ENCODE assay signal across 23 cellular contexts in the genomic region with DNA sequence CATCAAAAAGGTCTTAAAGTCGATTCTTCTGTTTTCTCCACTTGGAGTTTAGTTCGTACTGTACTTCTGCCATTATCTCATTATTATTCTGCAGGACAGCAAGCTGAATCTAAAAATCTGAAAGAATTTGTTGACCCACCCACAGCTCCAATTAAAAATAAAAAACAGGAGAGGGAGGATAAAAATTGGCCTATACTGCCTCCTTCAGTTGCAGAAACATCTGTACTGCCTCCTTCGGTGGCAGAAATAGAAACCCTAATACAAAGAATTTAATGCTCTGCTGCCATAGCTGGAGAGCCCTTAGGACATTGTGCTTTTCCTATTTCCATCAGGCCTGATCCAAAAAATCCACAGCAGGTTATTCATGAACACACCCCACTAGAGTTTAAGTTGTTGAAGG. TPM values are rescaled to one million over a fixed set of nuclear protein-coding genes. Genes with fewer than 3 reads are reported as not detected.
A peak's percentile ranks its signal among the peaks of the same experiment; 100 is the strongest.
DNase-seq lines count a peak whose midpoint lies in the region; ATAC-seq, FAIRE-seq and TF ChIP-seq lines count a peak whose summit lies in the region.
"Had no signal": no experiment of that assay in that cellular context is flagged by ENCODE, and none has a peak within 500 bp of the region (broad histone marks: within the 10 kb centered on the region; RNA-seq: fewer than 3 reads in every experiment).

No MANE protein-coding gene starts in this region.

- H3K23ac ChIP-seq in H1 (ENCODE audit: insufficient read length) = no peak overlapping the region

- POLR2A ChIA-PET in H1 (lab: Charles Lee; ENCODE audit: partially characterized antibody) = interaction anchor here (1.1 kb wide), 1 partner anchor 121 kb away, joined by 3 read pairs; no protein-coding TSS in a partner anchor

- no peaks in the 10 kb centered on the region for H3K27me3 ChIP-seq in left ventricle myocardium inferior (ENCODE audit: low read depth)
- H3K27me3 ChIP-seq in H1 (replicated peaks in 1 of 4; ENCODE audit: control insufficient read depth in 3 of 4, extremely low read depth in 1 of 4, insufficient read depth in 3 of 4, low read length in 3 of 4) = no peaks in the 10 kb centered on the region
- H3K27me3 ChIP-seq in subcutaneous abdominal adipose tissue (ENCODE audit: control insufficient read depth in 5 of 5, insufficient read depth in 4 of 5, low read length in 5 of 5) = no peaks in the 10 kb centered on the region
- H3K27me3 ChIP-seq: BLaER1 treated with 17β-estradiol and CSF1 and Interleukin-3, amounts not matched to agents 10 nM and 100 nM had no signal

- 80% methylated on average over 3 of the region's 3 CpGs; no CpG with 5 or more reads in 1 of the 2 experiments for WGBS in H1 (ENCODE audit: extremely low coverage in 1 of 2, insufficient coverage in 1 of 2, insufficient read length in 1 of 2, insufficient replicate concordance in 2 of 2, low coverage in 1 of 2, low lambda C conversion rate in 2 of 2, missing lambda C conversion rate in 1 of 2), 2 experiments

- no peaks in the 10 kb centered on the region for H3K23me2 ChIP-seq in H1 (ENCODE audit: low read depth, low read length)

- H3K36me3 ChIP-seq in left ventricle myocardium inferior (peaks cover 98% of the 10 kb centered on the region), H1 (ENCODE audit: control insufficient read depth in 2 of 4, insufficient read depth in 4 of 4, low read length in 3 of 4) (peaks cover 4 to 40% (median 17%) of the 10 kb centered on the region in 4 experiments; a peak in 6 of 8 replicates), subcutaneous abdominal adipose tissue (ENCODE audit: control insufficient read depth in 5 of 5, insufficient read depth in 5 of 5, low read length in 5 of 5) (peaks cover 26 to 57% (median 45%) of the 10 kb centered on the region in 5 donors)

- H2BK15ac ChIP-seq in H1 (ENCODE audit: low read length) = no peak overlapping the region

- H2BK120ac ChIP-seq in H1 (replicated peaks; ENCODE audit: low read depth, low read length) = no peak overlapping the region

- H2AFZ ChIP-seq in H1 (ENCODE audit: low read length) = no peak overlapping the region

- no peak overlapping the region for H3K56ac ChIP-seq in H1 (replicated peaks; ENCODE audit: insufficient read length, low read depth, low read length)

- TF ChIP-seq RAD21 in H1 (IDR thresholded peaks at IDR 0.05 in 1 of 2, conservative IDR thresholded peaks at IDR 0.05 in 1 of 2; ENCODE audit: low read depth in 2 of 2, low read length in 2 of 2) = peak; percentile 4 to 25; a peak in 3 of 4 replicates

- no peak for ATAC-seq in left cardiac atrium
- no peak for ATAC-seq in GM21515 (IDR thresholded peaks at IDR 0.05; ENCODE audit: unreplicated experiment)
- ATAC-seq in HG03520 (IDR thresholded peaks at IDR 0.05; ENCODE audit: unreplicated experiment) = no peak
- ATAC-seq: A549; CD8-positive, alpha-beta T cell had no signal

- TF ChIP-seq EP300 in H1 (IDR thresholded peaks at IDR 0.05; ENCODE audit: borderline replicate concordance in 1 of 2, low read depth in 2 of 2, low read length in 2 of 2) = no peak

- no peak overlapping the region for H2BK12ac ChIP-seq in H1 (ENCODE audit: low read depth, low read length)

- H3K18ac ChIP-seq in H1 (ENCODE audit: extremely low read depth, low read length) = no peak overlapping the region

- H4K5ac ChIP-seq in H1 (ENCODE audit: insufficient read length, low read depth, low read length) = no peak overlapping the region

- H3K79me2 ChIP-seq in H1 (ENCODE audit: control insufficient read depth in 1 of 2, insufficient read depth in 2 of 2, low read length in 2 of 2) = peaks cover 0 to 30% of the 10 kb centered on the region in 2 experiments; a peak in 2 of 4 replicates

- no peak overlapping the region for H4K8ac ChIP-seq in H1 (ENCODE audit: extremely low read depth, insufficient read depth, low read length)

- intact Hi-C loops in left ventricle myocardium inferior (cut with micrococcal nuclease) (no loop called here), left cardiac atrium (cut with DNase I) (no loop called here)

- H3K4me3 ChIP-seq in left ventricle myocardium inferior (no peak overlapping the region), H1 (ENCODE audit: extremely low read depth in 1 of 4, insufficient read depth in 2 of 4, low read depth in 3 of 4, low read length in 4 of 4) (no peak overlapping the region), subcutaneous abdominal adipose tissue (ENCODE audit: low read depth in 1 of 5, low read length in 5 of 5) (peak overlapping the region in 3 of 5 donors; percentile 24 to 44 (median 37))
- H3K4me3 ChIP-seq: A549 had no signal

- no peak for TF ChIP-seq CTCF in left ventricle myocardium inferior (IDR thresholded peaks at IDR 0.05; ENCODE audit: borderline replicate concordance)
- TF ChIP-seq CTCF in VCaP (conservative IDR thresholded peaks at IDR 0.05) = peak; percentile 70
- no peak for TF ChIP-seq CTCF in H1 (IDR thresholded peaks at IDR 0.05; ENCODE audit: control extremely low read depth in 1 of 3, insufficient read depth in 1 of 3, low read depth in 1 of 3, low read length in 3 of 3)

- H3K14ac ChIP-seq in H1 (ENCODE audit: insufficient read length) = no peak overlapping the region

- no peak overlapping the region for H2BK20ac ChIP-seq in H1 (ENCODE audit: low read length)

- no peak overlapping the region for H2AK5ac ChIP-seq in H1 (ENCODE audit: low read depth, low read length)

- no peak overlapping the region for H4K91ac ChIP-seq in H1 (replicated peaks; ENCODE audit: insufficient read length, low read length)

- H3K9me3 ChIP-seq in left ventricle myocardium inferior (replicated peaks) (peaks cover 98% of the 10 kb centered on the region), H1 (ENCODE audit: insufficient read depth in 2 of 2, low read depth in 1 of 2, low read length in 1 of 2) (peaks cover 46 to 60% of the 10 kb centered on the region in 2 experiments), subcutaneous abdominal adipose tissue (ENCODE audit: control insufficient read depth in 5 of 5, low read length in 5 of 5) (peaks cover 42 to 97% (median 93%) of the 10 kb centered on the region in 5 donors)

- no peak overlapping the region for H3K4ac ChIP-seq in H1 (replicated peaks; ENCODE audit: insufficient read length, low read depth, low read length)

- H4K20me1 ChIP-seq in H1 (replicated peaks in 1 of 2; ENCODE audit: control insufficient read depth in 1 of 2, insufficient read depth in 2 of 2, low read length in 2 of 2) = no peaks in the 10 kb centered on the region
- H4K20me1 ChIP-seq: BLaER1 treated with 17β-estradiol and CSF1 and Interleukin-3, amounts not matched to agents 10 nM and 100 nM had no signal

- H3K4me2 ChIP-seq in H1 (ENCODE audit: insufficient read depth in 1 of 2, low read depth in 2 of 2, low read length in 2 of 2) = no peak overlapping the region
- H3K4me2 ChIP-seq: A549; BLaER1 treated with 17β-estradiol and CSF1 and Interleukin-3, amounts not matched to agents 10 nM and 100 nM had no signal

- no peak for FAIRE-seq in H1 (lab: Jason Lieb, UNC)
- FAIRE-seq: A549, D721Med, G401.6, GM12891, GM19239 had no signal

- H2BK5ac ChIP-seq in H1 (ENCODE audit: low read depth, low read length) = no peak overlapping the region

- DNase-seq in left ventricle myocardium inferior (no peak), left cardiac atrium (no peak), H1 (ENCODE audit: low read depth in 1 of 2, low spot score in 2 of 2) (no peak), T-helper 1 cell (no peak)
- DNase-seq: AML-193; Caco-2; Calu3; CD4-positive, alpha-beta T cell; CD8-positive, alpha-beta T cell; DMS79 treated with DMSO at 0.1 percent for 48 hours; GF-D8 had no signal

- no peak for TF ChIP-seq POLR2A in H1 (IDR thresholded peaks at IDR 0.05; ENCODE audit: control extremely low read depth in 1 of 2, low read depth in 2 of 2, low read length in 2 of 2)

- H3K9ac ChIP-seq in H1 (replicated peaks in 1 of 4; ENCODE audit: extremely low read depth in 1 of 4, low read depth in 3 of 4, low read length in 3 of 4) = no peak overlapping the region
- H3K9ac ChIP-seq in subcutaneous abdominal adipose tissue (ENCODE audit: low read length in 5 of 5) = no peak overlapping the region
- H3K9ac ChIP-seq: BLaER1 treated with 17β-estradiol and CSF1 and Interleukin-3, amounts not matched to agents 10 nM and 100 nM had no signal

- H3K79me1 ChIP-seq in H1 (ENCODE audit: low read depth, low read length) = no peaks in the 10 kb centered on the region

- H3K27ac ChIP-seq in left ventricle myocardium inferior (replicated peaks) (peak overlapping the region; percentile 17), VCaP (peak overlapping the region; percentile 99), H1 (ENCODE audit: low read depth, low read length) (no peak overlapping the region), subcutaneous abdominal adipose tissue (ENCODE audit: low read depth, low read length) (no peak overlapping the region)
- H3K27ac ChIP-seq: 22Rv1; A549; BLaER1 treated with 17β-estradiol and CSF1 and Interleukin-3, amounts not matched to agents 10 nM and 100 nM; C4-2B had no signal

- H3K4me1 ChIP-seq in left ventricle myocardium inferior = peaks cover 11% of the 10 kb centered on the region
- H3K4me1 ChIP-seq in H1 (replicated peaks in 1 of 4; ENCODE audit: control insufficient read depth in 3 of 4, insufficient read depth in 4 of 4, low read length in 3 of 4) = no peaks in the 10 kb centered on the region
- no peaks in the 10 kb centered on the region for H3K4me1 ChIP-seq in subcutaneous abdominal adipose tissue (ENCODE audit: control insufficient read depth in 5 of 5, insufficient read depth in 5 of 5, low read length in 5 of 5)
- H3K4me1 ChIP-seq: A549, Caco-2 had no signal

- CTCF ChIA-PET in H1 (lab: Charles Lee; ENCODE audit: partially characterized antibody) = interaction anchor here (0.6 kb wide), 1 partner anchor 194 kb away, joined by 4 read pairs; no protein-coding TSS in a partner anchor

RNA-seq across cellular contexts. Expression of gene ZNF350, which starts 9.8 kb away (rescaled TPM):
- total RNA-seq in left ventricle myocardium inferior (8.0 TPM), left cardiac atrium (1 to 10 TPM; 7.2 to 7.5 TPM)
- 5.3 and 6.2 TPM in 2 replicates for total RNA-seq in H1 (2021; fragmentation: NEBNext Ultra II Directional; extraction: Animal tissue kit (Norgen Biotek cat#: 25700))
- polyA plus RNA-seq in H1 (2011; rRNA removed) = 1.7 and 1.8 TPM in 2 replicates
- 3.5 TPM for polyA plus RNA-seq in H1 (2011; cell fraction: cytosol; rRNA removed)
- 1.6 TPM for polyA plus RNA-seq in H1 (2011; cell fraction: nucleus; rRNA removed)
- 4.9 to 6.8 TPM (median 5.2 TPM) in 4 replicates for polyA plus RNA-seq in H1 (2012, experiment 1 of 2)
- polyA plus RNA-seq in H1 (2012, experiment 2 of 2) = 0.52 TPM
- 7.6 TPM for polyA plus RNA-seq in H1 (2013, experiment 1 of 2)
- 4.1 TPM for polyA plus RNA-seq in H1 (2013, experiment 2 of 2)
- 5.4 and 5.9 TPM in 2 replicates for polyA minus RNA-seq in H1 (2011; rRNA and poly(A)+ RNA removed)
- 3.5 TPM for polyA minus RNA-seq in H1 (2011; cell fraction: cytosol; rRNA and poly(A)+ RNA removed)
- polyA minus RNA-seq in H1 (2011; cell fraction: nucleus; rRNA and poly(A)+ RNA removed) = 5.7 TPM

RNA-seq across cellular contexts. Expression of gene ZNF615, which starts 31.2 kb away (rescaled TPM):
- total RNA-seq in left ventricle myocardium inferior (11.2 TPM), left cardiac atrium (10 to 100 TPM in 1 of 2 donors, 1 to 10 TPM in 1; 9.8 to 10.0 TPM)
- total RNA-seq in H1 (2021; fragmentation: NEBNext Ultra II Directional; extraction: Animal tissue kit (Norgen Biotek cat#: 25700)) = 7.5 and 9.6 TPM in 2 replicates
- 1.9 and 2.8 TPM in 2 replicates for polyA plus RNA-seq in H1 (2011; rRNA removed)
- 3.3 TPM for polyA plus RNA-seq in H1 (2011; cell fraction: cytosol; rRNA removed)
- polyA plus RNA-seq in H1 (2011; cell fraction: nucleus; rRNA removed) = 2.5 TPM
- polyA plus RNA-seq in H1 (2012, experiment 1 of 2) = 6.1 to 9.8 TPM (median 7.5 TPM) in 4 replicates
- 0.22 TPM for polyA plus RNA-seq in H1 (2012, experiment 2 of 2)
- polyA plus RNA-seq in H1 (2013, experiment 1 of 2) = 4.9 TPM
- polyA plus RNA-seq in H1 (2013, experiment 2 of 2) = 4.6 TPM
- 11.1 and 20.6 TPM in 2 replicates for polyA minus RNA-seq in H1 (2011; rRNA and poly(A)+ RNA removed)
- polyA minus RNA-seq in H1 (2011; cell fraction: cytosol; rRNA and poly(A)+ RNA removed) = 3.7 TPM
- polyA minus RNA-seq in H1 (2011; cell fraction: nucleus; rRNA and poly(A)+ RNA removed) = 17.4 TPM

RNA-seq across cellular contexts. Expression of gene ZNF613, which starts 49.6 kb away (rescaled TPM):
- total RNA-seq in left ventricle myocardium inferior = 3.4 TPM
- total RNA-seq in left cardiac atrium = 1 to 10 TPM; 4.3 to 5.5 TPM
- 7.5 and 14.2 TPM in 2 replicates for total RNA-seq in H1 (2021; fragmentation: NEBNext Ultra II Directional; extraction: Animal tissue kit (Norgen Biotek cat#: 25700))
- 3.8 and 4.7 TPM in 2 replicates for polyA plus RNA-seq in H1 (2011; rRNA removed)
- 8.4 TPM for polyA plus RNA-seq in H1 (2011; cell fraction: cytosol; rRNA removed)
- 9.5 TPM for polyA plus RNA-seq in H1 (2011; cell fraction: nucleus; rRNA removed)
- polyA plus RNA-seq in H1 (2012, experiment 1 of 2) = 10.5 to 14.7 TPM (median 12.8 TPM) in 4 replicates
- polyA plus RNA-seq in H1 (2012, experiment 2 of 2) = 0.68 TPM
- polyA plus RNA-seq in H1 (2013, experiment 1 of 2) = 6.5 TPM
- polyA plus RNA-seq in H1 (2013, experiment 2 of 2) = 5.7 TPM
- 27.6 and 32.7 TPM in 2 replicates for polyA minus RNA-seq in H1 (2011; rRNA and poly(A)+ RNA removed)
- 17.5 TPM for polyA minus RNA-seq in H1 (2011; cell fraction: cytosol; rRNA and poly(A)+ RNA removed)
- 36.0 TPM for polyA minus RNA-seq in H1 (2011; cell fraction: nucleus; rRNA and poly(A)+ RNA removed)

RNA-seq across cellular contexts. Expression of gene ZNF614, which starts 51.3 kb away (rescaled TPM):
- total RNA-seq in left ventricle myocardium inferior (5.5 TPM), left cardiac atrium (1 to 10 TPM; 6.8 to 9.4 TPM)
- total RNA-seq in H1 (2021; fragmentation: NEBNext Ultra II Directional; extraction: Animal tissue kit (Norgen Biotek cat#: 25700)) = 18.2 and 18.7 TPM in 2 replicates
- polyA plus RNA-seq in H1 (2011; rRNA removed) = 3.3 and 4.7 TPM in 2 replicates
- 6.2 TPM for polyA plus RNA-seq in H1 (2011; cell fraction: cytosol; rRNA removed)
- polyA plus RNA-seq in H1 (2011; cell fraction: nucleus; rRNA removed) = 5.3 TPM
- polyA plus RNA-seq in H1 (2012, experiment 1 of 2) = 7.1 to 12.7 TPM (median 9.0 TPM) in 4 replicates
- 0.72 TPM for polyA plus RNA-seq in H1 (2012, experiment 2 of 2)
- polyA plus RNA-seq in H1 (2013, experiment 1 of 2) = 9.9 TPM
- 9.9 TPM for polyA plus RNA-seq in H1 (2013, experiment 2 of 2)
- 11.4 and 16.2 TPM in 2 replicates for polyA minus RNA-seq in H1 (2011; rRNA and poly(A)+ RNA removed)
- 8.8 TPM for polyA minus RNA-seq in H1 (2011; cell fraction: cytosol; rRNA and poly(A)+ RNA removed)
- polyA minus RNA-seq in H1 (2011; cell fraction: nucleus; rRNA and poly(A)+ RNA removed) = 22.5 TPM

Comparison
In these comparisons a context has a peak if more than half of its experiments do, and no peak if none do; other contexts are left out.
1. H3K27ac ChIP-seq: peak in left ventricle myocardium inferior (single experiment) and VCaP (single experiment); none in H1 (single experiment) and subcutaneous abdominal adipose tissue (single experiment).
2. H3K4me3 ChIP-seq: peak in subcutaneous abdominal adipose tissue (3 of 5); none in left ventricle myocardium inferior (single experiment) and H1 (0 of 4).